Comparison of ENCODE assay signal across 13 cellular contexts in the genomic region with DNA sequence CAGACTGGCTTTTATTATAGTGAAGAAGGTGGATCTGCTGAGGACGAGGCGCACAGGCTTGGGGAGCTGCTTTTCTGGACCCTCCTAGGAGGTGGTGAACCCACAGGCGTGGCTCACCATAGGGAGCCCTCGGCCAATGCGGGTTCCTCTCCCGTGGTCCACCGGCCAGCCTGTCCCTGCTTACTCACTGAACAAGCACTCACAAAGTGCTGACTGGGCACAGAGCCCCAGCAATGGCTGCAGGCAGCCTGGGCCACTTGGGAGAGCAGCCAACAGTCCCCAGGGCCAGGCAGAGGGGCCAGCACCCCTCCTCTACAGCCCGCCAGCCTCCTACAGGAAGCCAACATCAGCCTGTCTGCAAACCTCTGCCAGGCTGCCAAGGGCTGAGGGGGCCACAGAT. TPM values are rescaled to one million over a fixed set of nuclear protein-coding genes. Genes with fewer than 3 reads are reported as not detected.
DNase-seq lines count a peak whose midpoint lies in the region; ATAC-seq and TF ChIP-seq lines count a peak whose summit lies in the region.
"Had no signal": no experiment of that assay in that cellular context is flagged by ENCODE, and none has a peak within 500 bp of the region (broad histone marks: within the 10 kb centered on the region; RNA-seq: fewer than 3 reads in every experiment).

No MANE protein-coding gene starts in this region.

- no peak for ATAC-seq in GM21367 (IDR thresholded peaks at IDR 0.05; ENCODE audit: unreplicated experiment)
- ATAC-seq in esophagus mucosa = no peak

- TF ChIP-seq CTCF in fibroblast of the aortic adventitia (IDR thresholded peaks at IDR 0.05; ENCODE audit: insufficient read depth, low read length) = no peak

- H3K27ac ChIP-seq in rectal smooth muscle tissue (ENCODE audit: low read depth, low read length) = peak overlapping the region; percentile 10
- H3K27ac ChIP-seq: SJCRH30 had no signal

- peak; percentile 83 for DNase-seq in EH (ENCODE audit: low read depth)
- peak; percentile 44 for DNase-seq in RPMI8226
- DNase-seq in fibroblast of the aortic adventitia (ENCODE audit: low read depth) = peak; percentile 60
- DNase-seq in retina = no peak
- DNase-seq in NCI-H1105 treated with DMSO at 0.1 percent for 48 hours (lab: John Stamatoyannopoulos, UW) = no peak
- DNase-seq: GOT3, mesendoderm, NCI-H1092 treated with DMSO at 0.1 percent for 48 hours, NCI-H510A, SJCRH30 had no signal

- H3K4me3 ChIP-seq in fibroblast of the aortic adventitia (ENCODE audit: low read depth, low read length) = no peak overlapping the region
- no peak overlapping the region for H3K4me3 ChIP-seq in rectal smooth muscle tissue (ENCODE audit: low read length)
- H3K4me3 ChIP-seq: SJCRH30 had no signal

- no peak overlapping the region for H3K9ac ChIP-seq in rectal smooth muscle tissue (ENCODE audit: low read length)

- peaks cover 15% of the 10 kb centered on the region for H3K36me3 ChIP-seq in rectal smooth muscle tissue (ENCODE audit: control insufficient read depth, insufficient read depth, low read length)
- H3K36me3 ChIP-seq: SJCRH30 had no signal

- no peaks in the 10 kb centered on the region for H3K27me3 ChIP-seq in rectal smooth muscle tissue (ENCODE audit: control insufficient read depth, insufficient read depth, low read length)
- H3K27me3 ChIP-seq: SJCRH30 had no signal

- no peaks in the 10 kb centered on the region for H3K4me1 ChIP-seq in rectal smooth muscle tissue (ENCODE audit: control insufficient read depth, insufficient read depth, low read length)
- H3K4me1 ChIP-seq: SJCRH30 had no signal

RNA-seq across cellular contexts. Expression of a gene that starts 19.1 kb away (rescaled TPM):
- total RNA-seq in fibroblast of the aortic adventitia (ENCODE audit: low replicate concordance) (17.1 and 22.9 TPM in 2 replicates), esophagus mucosa (14.9 TPM)

RNA-seq across cellular contexts. Expression of a gene that starts 27.7 kb away (rescaled TPM):
- total RNA-seq in fibroblast of the aortic adventitia (ENCODE audit: low replicate concordance) = 8.3 and 17.7 TPM in 2 replicates
- total RNA-seq in esophagus mucosa = 4.2 TPM

RNA-seq across cellular contexts. Expression of a gene that starts 51.1 kb away (rescaled TPM):
- not detected in 2 replicates for total RNA-seq in fibroblast of the aortic adventitia (ENCODE audit: low replicate concordance)
- total RNA-seq in esophagus mucosa = 0.68 TPM

Comparison
In these comparisons a context has a peak if more than half of its experiments do, and no peak if none do; other contexts are left out.
1. DNase-seq: peak in EH (single experiment), RPMI8226 (single experiment) and fibroblast of the aortic adventitia (single experiment); none in retina (single experiment) and NCI-H1105 treated with DMSO at 0.1 percent for 48 hours (single experiment).